In genomic region chr17:82527893-82528292, GRCh38 we compare ENCODE assay signal across 11 cellular contexts. TPM values are rescaled to one million over a fixed set of nuclear protein-coding genes. Genes with fewer than 3 reads are reported as not detected.
DNase-seq lines count a peak whose midpoint lies in the region; ATAC-seq and TF ChIP-seq lines count a peak whose summit lies in the region.
"Had no signal": no experiment of that assay in that cellular context is flagged by ENCODE, and none has a peak within 500 bp of the region (broad histone marks: within the 10 kb centered on the region; RNA-seq: fewer than 3 reads in every experiment).

No MANE protein-coding gene starts in this region.

- H3K27ac Mint-ChIP-seq in CD14-positive monocyte, result no peak overlapping the region

- DNase-seq in Right ventricle myocardium inferior (ENCODE audit: missing footprints) (no peak), left cardiac atrium (no peak), caudate nucleus (lab: John Stamatoyannopoulos, UW) (peak in 1 of 61 donors; percentile 12), middle frontal gyrus (ENCODE audit: extremely low spot score, low spot score) (peak; percentile 9), uterus (no peak), CD14-positive monocyte (ENCODE audit: low spot score) (no peak), tibial artery (no peak)
- DNase-seq in stimulated activated CD4-positive, alpha-beta T cell treated with anti-CD3 and anti-CD28 coated beads, Interleukin-4, amount 100 ng/mL, for 24 hours, result no peak
- DNase-seq: AML-193, colonic mucosa, NCI-H510A had no signal

- no peaks in the 10 kb centered on the region for H3K9me3 ChIP-seq in uterus
- H3K9me3 ChIP-seq in tibial artery, result no peaks in the 10 kb centered on the region
- H3K9me3 ChIP-seq: colonic mucosa had no signal

- H3K27me3 ChIP-seq in uterus (no peaks in the 10 kb centered on the region), tibial artery (no peaks in the 10 kb centered on the region)
- H3K27me3 ChIP-seq: colonic mucosa had no signal

- no peaks in the 10 kb centered on the region for H3K36me3 ChIP-seq in uterus
- H3K36me3 ChIP-seq in tibial artery, result no peaks in the 10 kb centered on the region
- H3K36me3 ChIP-seq: colonic mucosa had no signal

- no peak for TF ChIP-seq POLR2A in uterus (IDR thresholded peaks at IDR 0.05)

- H3K4me3 ChIP-seq in uterus (no peak overlapping the region), tibial artery (no peak overlapping the region)
- H3K4me3 ChIP-seq: colonic mucosa had no signal

- ATAC-seq in Right ventricle myocardium inferior (peak; percentile 21), left cardiac atrium (no peak)

- intact Hi-C loops in Right ventricle myocardium inferior (cut with DNase I), result loop anchor here (1.0 kb wide), 1 partner anchor 70 kb away; the partner anchor contains the start of gene NARF
- intact Hi-C loops in left cardiac atrium (cut with DNase I), result no loop called here
- intact Hi-C loops in uterus (cut with DNase I; ENCODE audit: low total_unique reads), result no loop called here
- intact Hi-C loops in CD14-positive monocyte (cut with micrococcal nuclease), result no loop called here
- intact Hi-C loops in tibial artery (cut with DNase I; ENCODE audit: low total_unique reads), result no loop called here

- no peaks in the 10 kb centered on the region for H3K27me3 Mint-ChIP-seq in CD14-positive monocyte (ENCODE audit: low read depth in 3 of 3)

- no peak overlapping the region for H3K4me3 Mint-ChIP-seq in CD14-positive monocyte

- H3K27ac ChIP-seq in caudate nucleus (ENCODE audit: low read depth, low read length), result peak overlapping the region; percentile 53
- peak overlapping the region; percentile 72 to 83 for H3K27ac ChIP-seq in uterus
- peak overlapping the region in 1 of 2 donors; percentile 69 for H3K27ac ChIP-seq in tibial artery
- H3K27ac ChIP-seq: colonic mucosa had no signal

- TF ChIP-seq CTCF in uterus (IDR thresholded peaks at IDR 0.05) (no peak), CD14-positive monocyte (IDR thresholded peaks at IDR 0.05) (no peak), tibial artery (IDR thresholded peaks at IDR 0.05) (no peak)

- no peaks in the 10 kb centered on the region for H3K9me3 Mint-ChIP-seq in CD14-positive monocyte

- peaks cover 28% of the 10 kb centered on the region for H3K4me1 Mint-ChIP-seq in CD14-positive monocyte

- peaks cover 3 to 4% of the 10 kb centered on the region in 2 donors for H3K36me3 Mint-ChIP-seq in CD14-positive monocyte

- H3K4me1 ChIP-seq in uterus, result peaks cover 23 to 27% of the 10 kb centered on the region in 2 donors
- H3K4me1 ChIP-seq in tibial artery, result peaks cover 0 to 87% (median 53%) of the 10 kb centered on the region in 4 donors

RNA-seq across cellular contexts. Expression of gene FOXK2, which starts 8.4 kb away (rescaled TPM):
- total RNA-seq in Right ventricle myocardium inferior (39.4 TPM), left cardiac atrium (10 to 100 TPM; 35.9 to 53.9 TPM), uterus (10 to 100 TPM; 15.9 to 70.9 (median 42.7) TPM)
- 1 to 10 TPM; 3.5 to 4.7 TPM for polyA plus RNA-seq in CD14-positive monocyte
